ENCODE assay signal across 1 cellular context in genomic region chr14:31286456-31287293, GRCh38.
TF ChIP-seq lines count a peak whose summit lies in the region.

No MANE protein-coding gene starts in this region.

TF ChIP-seq in HepG2, 621 proteins besides CTCF, POLR2A, EP300 and RAD21 (continued from another document and continues in another):
- TF ChIP-seq ZNF142 (CRISPR knock-in tag; IDR thresholded peaks at IDR 0.05) (0 out of 2 replicates have a peak, but pooled peaks have one; percentile 19), IKZF1 (IDR thresholded peaks at IDR 0.05) (no peak), NAIF1 (CRISPR knock-in tag; IDR thresholded peaks at IDR 0.05; ENCODE audit: borderline replicate concordance) (no peak), ZNF687 (CRISPR knock-in tag; IDR thresholded peaks at IDR 0.05) (peak; percentile 99), ZNF614 (CRISPR knock-in tag; IDR thresholded peaks at IDR 0.05; ENCODE audit: borderline replicate concordance) (peak; percentile 81; the same call in 1 of the 2 replicates), ZNF777 (CRISPR knock-in tag; IDR thresholded peaks at IDR 0.05) (peak; percentile 52; the same call in 1 of the 2 replicates), ZBTB14 (CRISPR knock-in tag; IDR thresholded peaks at IDR 0.05) (0 out of 2 replicates have a peak, but pooled peaks have one; percentile 0), KLF16 (CRISPR knock-in tag; IDR thresholded peaks at IDR 0.05) (peak; percentile 83 to 86), XBP1 (CRISPR knock-in tag; IDR thresholded peaks at IDR 0.05) (no peak; the same call in 1 of the 2 replicates), TARDBP (CRISPR knock-in tag; IDR thresholded peaks at IDR 0.05) (peak; percentile 80; the same call in 1 of the 2 replicates), SP2 (CRISPR knock-in tag; IDR thresholded peaks at IDR 0.05) (no peak), GATAD2A (CRISPR knock-in tag; IDR thresholded peaks at IDR 0.05) (peak; percentile 66; the same call in 1 of the 2 replicates), DZIP1 (CRISPR knock-in tag; IDR thresholded peaks at IDR 0.05) (peak; percentile 48; the same call in 1 of the 2 replicates), SAP130 (CRISPR knock-in tag; IDR thresholded peaks at IDR 0.05; ENCODE audit: low read depth) (peak; percentile 60), ARHGAP35 (CRISPR knock-in tag; IDR thresholded peaks at IDR 0.05; ENCODE audit: borderline replicate concordance) (peak; percentile 63; the same call in 1 of the 2 replicates), ZNF7 (CRISPR knock-in tag; IDR thresholded peaks at IDR 0.05) (no peak; the same call in 1 of the 2 replicates), DBP (CRISPR knock-in tag; IDR thresholded peaks at IDR 0.05; ENCODE audit: not compliant biosample characterization) (no peak), CBX2 (IDR thresholded peaks at IDR 0.05; ENCODE audit: low read depth, low read length) (no peak), CBX2 (CRISPR knock-in tag; IDR thresholded peaks at IDR 0.05; ENCODE audit: low read depth) (no peak), CREBL2 (CRISPR knock-in tag; IDR thresholded peaks at IDR 0.05; ENCODE audit: borderline replicate concordance) (no peak; the same call in 1 of the 2 replicates), KLF11 (CRISPR knock-in tag; IDR thresholded peaks at IDR 0.05) (no peak; the same call in 1 of the 2 replicates), ZHX2 (IDR thresholded peaks at IDR 0.05; ENCODE audit: low read depth) (no peak; the same call in 1 of the 2 replicates), ZHX2 (CRISPR knock-in tag; IDR thresholded peaks at IDR 0.05; ENCODE audit: borderline replicate concordance) (no peak), CERS6 (CRISPR knock-in tag; IDR thresholded peaks at IDR 0.05) (no peak), PRMT3 (CRISPR knock-in tag; IDR thresholded peaks at IDR 0.05; ENCODE audit: borderline replicate concordance, low read depth) (peak; percentile 72; the same call in 1 of the 2 replicates), ZNF292 (CRISPR knock-in tag; IDR thresholded peaks at IDR 0.05; ENCODE audit: borderline replicate concordance, low read depth) (peak; percentile 37; the same call in 1 of the 2 replicates), NCOA1 (CRISPR knock-in tag; IDR thresholded peaks at IDR 0.05) (peak; percentile 83; the same call in 1 of the 2 replicates), ZBTB21 (CRISPR knock-in tag; IDR thresholded peaks at IDR 0.05) (no peak), JARID2 (CRISPR knock-in tag; IDR thresholded peaks at IDR 0.05; ENCODE audit: insufficient replicate concordance) (no peak), MBNL3 (CRISPR knock-in tag; conservative IDR thresholded peaks at IDR 0.05) (no peak), HDAC2 (CRISPR knock-in tag; IDR thresholded peaks at IDR 0.05) (0 out of 2 replicates have a peak, but pooled peaks have one; percentile 70), CAMTA2 (CRISPR knock-in tag; IDR thresholded peaks at IDR 0.05; ENCODE audit: borderline replicate concordance) (no peak; the same call in 1 of the 2 replicates), CC2D1A (CRISPR knock-in tag; IDR thresholded peaks at IDR 0.05) (0 out of 2 replicates have a peak, but pooled peaks have one; percentile 80)
